In genomic region chr12:47839214-47839613, GRCh38 we compare ENCODE assay signal across 20 cellular contexts. TPM values are rescaled to one million over a fixed set of nuclear protein-coding genes. Genes with fewer than 3 reads are reported as not detected.
A peak's percentile ranks its signal among the peaks of the same experiment; 100 is the strongest.
DNase-seq lines count a peak whose midpoint lies in the region; ATAC-seq and TF ChIP-seq lines count a peak whose summit lies in the region.
"Had no signal": no experiment of that assay in that cellular context is flagged by ENCODE, and none has a peak within 500 bp of the region (broad histone marks: within the 10 kb centered on the region; RNA-seq: fewer than 3 reads in every experiment).

No MANE protein-coding gene starts in this region.

- no peak for DNase-seq in activated T-cell treated with anti-CD3 and anti-CD28 coated beads, Interleukin-2, amount 50 U/mL, for 72 hours
- no peak for DNase-seq in activated T-cell treated with anti-CD3 and anti-CD28 coated beads for 4 hours
- peak; percentile 66 to 72 for DNase-seq in SJCRH30
- peak; percentile 88 for DNase-seq in fibroblast of gingiva (ENCODE audit: low read depth)
- DNase-seq in gastrocnemius medialis: no peak
- DNase-seq in left cardiac atrium: no peak
- DNase-seq in RPMI8226: no peak
- no peak for DNase-seq in GM13977 (ENCODE audit: low spot score)
- DNase-seq: activated effector memory CD4-positive, alpha-beta T cell treated with Interleukin-2 at 50 U/mL for 16 hours; cortex of kidney; DMS79 treated with DMSO at 0.1 percent for 48 hours; MM.1S; NCI-H1417 treated with DMSO at 0.1 percent for 48 hours; NCI-H524 treated with DMSO at 0.1 percent for 48 hours; stimulated activated CD4-positive, alpha-beta T cell treated with anti-CD3 and anti-CD28 coated beads, Interleukin-1b, Interleukin-23, amount 100 ng/mL, for 48 hours had no signal

- H3K36me3 ChIP-seq in SJCRH30 (no peaks in the 10 kb centered on the region), gastrocnemius medialis (no peaks in the 10 kb centered on the region)
- H3K36me3 ChIP-seq: BLaER1, breast epithelium had no signal

- peaks cover 80% of the 10 kb centered on the region for H3K4me1 Mint-ChIP-seq in activated T-cell treated with anti-CD3 and anti-CD28 coated beads, Interleukin-2, amount 50 U/mL, for 72 hours (ENCODE audit: low read depth)

- peaks cover 7% of the 10 kb centered on the region; the same call in 1 of the 2 replicates for H3K27me3 ChIP-seq in SJCRH30
- no peaks in the 10 kb centered on the region for H3K27me3 ChIP-seq in gastrocnemius medialis
- H3K27me3 ChIP-seq: BLaER1, breast epithelium had no signal

- no peak overlapping the region for H3K4me3 Mint-ChIP-seq in activated T-cell treated with anti-CD3 and anti-CD28 coated beads, Interleukin-2, amount 50 U/mL, for 72 hours
- H3K4me3 Mint-ChIP-seq: activated CD4-positive, alpha-beta T cell treated with anti-CD3 and anti-CD28 coated beads for 36 hours; memory B cell had no signal

- H3K9me3 ChIP-seq in SJCRH30 (replicated peaks) (no peaks in the 10 kb centered on the region), gastrocnemius medialis (no peaks in the 10 kb centered on the region)
- H3K9me3 ChIP-seq: BLaER1, breast epithelium had no signal

- no peak for TF ChIP-seq POLR2A in gastrocnemius medialis (IDR thresholded peaks at IDR 0.05)

- H3K4me3 ChIP-seq in SJCRH30 (no peak overlapping the region), gastrocnemius medialis (no peak overlapping the region)
- H3K4me3 ChIP-seq: BLaER1, breast epithelium, skin epidermis had no signal

- H3K27ac ChIP-seq in SJCRH30: no peak overlapping the region
- no peak overlapping the region for H3K27ac ChIP-seq in gastrocnemius medialis
- H3K27ac ChIP-seq: BLaER1, breast epithelium, skin epidermis had no signal

- peaks cover 20% of the 10 kb centered on the region for H3K4me1 ChIP-seq in SJCRH30
- peaks cover 17 to 28% of the 10 kb centered on the region in 2 donors for H3K4me1 ChIP-seq in gastrocnemius medialis

- H3K36me3 Mint-ChIP-seq in activated T-cell treated with anti-CD3 and anti-CD28 coated beads, Interleukin-2, amount 50 U/mL, for 72 hours (ENCODE audit: insufficient read depth in 2 of 2): peaks cover 0 to 3% of the 10 kb centered on the region in 2 donors
- H3K36me3 Mint-ChIP-seq: memory B cell had no signal

- H3K9me3 Mint-ChIP-seq in activated T-cell treated with anti-CD3 and anti-CD28 coated beads, Interleukin-2, amount 50 U/mL, for 72 hours: no peaks in the 10 kb centered on the region
- H3K9me3 Mint-ChIP-seq: memory B cell had no signal

- peak overlapping the region; percentile 10 for H3K27ac Mint-ChIP-seq in activated T-cell treated with anti-CD3 and anti-CD28 coated beads, Interleukin-2, amount 50 U/mL, for 72 hours
- H3K27ac Mint-ChIP-seq: activated CD4-positive, alpha-beta T cell treated with anti-CD3 and anti-CD28 coated beads for 36 hours; memory B cell had no signal

- no peaks in the 10 kb centered on the region for H3K27me3 Mint-ChIP-seq in activated T-cell treated with anti-CD3 and anti-CD28 coated beads, Interleukin-2, amount 50 U/mL, for 72 hours (ENCODE audit: low read depth)
- H3K27me3 Mint-ChIP-seq: activated CD4-positive, alpha-beta T cell treated with anti-CD3 and anti-CD28 coated beads for 36 hours had no signal

- in situ Hi-C loops in gastrocnemius medialis (cut with MboI; ENCODE audit: low sequenced_read_pairs in 4 of 4): loop anchor here (5.0 to 25.0 kb wide), 6 partner anchors 52 to 127 kb away; partner anchors contain the start of gene ENDOU (in 2 of the 4)
- in situ Hi-C loops in GM13977 (cut with MboI; ENCODE audit: low pct_unique_long_range_greater_than_20kb, low sequenced_read_pairs, unreplicated experiment): no loop called here

- TF ChIP-seq CTCF in gastrocnemius medialis (IDR thresholded peaks at IDR 0.05 in 4 of 5, conservative IDR thresholded peaks at IDR 0.05 in 1 of 5) (no peak), GM13977 (IDR thresholded peaks at IDR 0.05; ENCODE audit: extremely low read depth, insufficient read depth, missing control alignments) (no peak)

- ATAC-seq in activated T-cell treated with anti-CD3 and anti-CD28 coated beads, Interleukin-2, amount 50 U/mL, for 72 hours (replicated peaks in 1 of 2): no peak
- ATAC-seq in gastrocnemius medialis (peak; percentile 41 to 45), left cardiac atrium (no peak)

- intact Hi-C loops in gastrocnemius medialis (cut with DNase I; ENCODE audit: low total_unique reads): loop anchor here (2.0 kb wide), 1 partner anchor 66 kb away; the partner anchor contains the start of gene SLC48A1
- intact Hi-C loops in left cardiac atrium (cut with DNase I): loop anchor here (2.0 to 5.0 kb wide), 5 partner anchors 37 to 122 kb away; no protein-coding TSS in a partner anchor

RNA-seq across cellular contexts. Expression of gene HDAC7, which starts 19.5 kb away (rescaled TPM):
- total RNA-seq in activated T-cell treated with anti-CD3 and anti-CD28 coated beads, Interleukin-2, amount 50 U/mL, for 72 hours: 100 to 1,000 TPM; 288 to 350 TPM
- total RNA-seq in SJCRH30 (2014; rRNA removed; shearing (Covaris generic)): 34.9 and 37.1 TPM in 2 replicates
- total RNA-seq in gastrocnemius medialis (10 to 100 TPM; 12.2 to 27.1 (median 17.0) TPM), left cardiac atrium (10 to 100 TPM; 41.6 to 58.0 TPM)

Comparison
In these comparisons a context has a peak if more than half of its experiments do, and no peak if none do; other contexts are left out.
1. ATAC-seq: peak in gastrocnemius medialis (2 of 2); none in activated T-cell treated with anti-CD3 and anti-CD28 coated beads, Interleukin-2, amount 50 U/mL, for 72 hours (0 of 2) and left cardiac atrium (0 of 2).
2. DNase-seq: peak in SJCRH30 (2 of 2) and fibroblast of gingiva (single experiment); none in activated T-cell treated with anti-CD3 and anti-CD28 coated beads, Interleukin-2, amount 50 U/mL, for 72 hours (0 of 2), activated T-cell treated with anti-CD3 and anti-CD28 coated beads for 4 hours (single experiment), gastrocnemius medialis (0 of 2), left cardiac atrium (single experiment), RPMI8226 (single experiment) and GM13977 (single experiment).